Comparison of ENCODE assay signal across 24 cellular contexts in the genomic region with DNA sequence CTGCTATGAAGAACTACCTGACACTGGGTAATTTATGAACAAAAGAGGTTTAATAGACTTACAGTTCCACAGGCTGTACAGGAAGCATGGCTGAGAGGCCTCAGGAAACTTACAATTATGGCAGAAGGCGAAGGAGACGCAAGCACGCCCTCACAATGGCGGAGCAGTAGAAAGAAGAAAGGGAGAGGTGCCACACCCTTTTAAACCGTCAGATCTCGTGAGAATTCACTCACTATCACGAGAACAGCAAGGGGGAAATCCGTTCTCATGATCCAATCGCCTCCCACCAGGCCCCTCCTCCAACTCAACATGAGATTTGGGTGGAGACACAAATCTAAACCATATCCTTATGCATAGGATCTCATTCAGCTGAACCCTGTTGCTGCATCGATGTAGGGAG.
A peak's percentile ranks its signal among the peaks of the same experiment; 100 is the strongest.
DNase-seq lines count a peak whose midpoint lies in the region; ATAC-seq and TF ChIP-seq lines count a peak whose summit lies in the region.
"Had no signal": no experiment of that assay in that cellular context is flagged by ENCODE, and none has a peak within 500 bp of the region (broad histone marks: within the 10 kb centered on the region; RNA-seq: fewer than 3 reads in every experiment).

No MANE protein-coding gene starts in this region.

- H3K79me2 ChIP-seq in hepatocyte: no peaks in the 10 kb centered on the region

- peaks cover 44% of the 10 kb centered on the region for H3K27me3 Mint-ChIP-seq in T-helper 17 cell

- intact Hi-C loops in left ventricle myocardium inferior (cut with micrococcal nuclease) (loop anchor here (5.0 kb wide), 1 partner anchor 292 kb away; no protein-coding TSS in a partner anchor), heart right ventricle (cut with DNase I) (loop anchor here in 8 of 10 donors (2.0 to 10.0 kb wide), 11 partner anchors 75 to 293 kb away; a partner anchor contains a TSS)

- no peaks in the 10 kb centered on the region for H3K27me3 ChIP-seq in left ventricle myocardium inferior (ENCODE audit: low read depth)
- H3K27me3 ChIP-seq in heart right ventricle: no peaks in the 10 kb centered on the region
- H3K27me3 ChIP-seq in hepatocyte: no peaks in the 10 kb centered on the region
- H3K27me3 ChIP-seq: BLaER1, MG63, SJCRH30 had no signal

- H3K9me3 ChIP-seq in left ventricle myocardium inferior (replicated peaks) (no peaks in the 10 kb centered on the region), heart right ventricle (no peaks in the 10 kb centered on the region), T-helper 17 cell (ENCODE audit: control insufficient read depth, low read length, poor library complexity, severe bottlenecking) (no peaks in the 10 kb centered on the region), hepatocyte (ENCODE audit: low read depth) (no peaks in the 10 kb centered on the region)
- H3K9me3 ChIP-seq: BLaER1, Caco-2, MG63, SJCRH30 had no signal

- no peaks in the 10 kb centered on the region for H4K20me1 ChIP-seq in hepatocyte (ENCODE audit: insufficient read depth, poor library complexity, severe bottlenecking)
- H4K20me1 ChIP-seq: BLaER1 had no signal

- H3K4me3 Mint-ChIP-seq in T-helper 17 cell: no peak overlapping the region
- H3K4me3 Mint-ChIP-seq: CD8-positive, alpha-beta T cell had no signal

- H3K4me3 ChIP-seq in left ventricle myocardium inferior (no peak overlapping the region), heart right ventricle (no peak overlapping the region), hepatocyte (no peak overlapping the region)
- H3K4me3 ChIP-seq: BLaER1, GM23248, MG63, SJCRH30 had no signal

- H3K4me1 Mint-ChIP-seq in T-helper 17 cell: peaks cover 10% of the 10 kb centered on the region

- H3K9me2 ChIP-seq in hepatocyte (replicated peaks; ENCODE audit: insufficient read depth): no peaks in the 10 kb centered on the region

- ATAC-seq in heart right ventricle: no peak
- no peak for ATAC-seq in T-helper 17 cell
- ATAC-seq in HG03442 (IDR thresholded peaks at IDR 0.05; ENCODE audit: unreplicated experiment): no peak
- ATAC-seq: CD8-positive, alpha-beta T cell; Right ventricle myocardium inferior had no signal

- H3K36me3 ChIP-seq in left ventricle myocardium inferior (no peaks in the 10 kb centered on the region), heart right ventricle (no peaks in the 10 kb centered on the region), hepatocyte (replicated peaks; ENCODE audit: insufficient read depth, low read depth) (no peaks in the 10 kb centered on the region)
- H3K36me3 ChIP-seq: BLaER1, MG63, SJCRH30 had no signal

- TF ChIP-seq CTCF in left ventricle myocardium inferior (IDR thresholded peaks at IDR 0.05; ENCODE audit: borderline replicate concordance): no peak
- TF ChIP-seq CTCF in heart right ventricle (IDR thresholded peaks at IDR 0.05): no peak
- TF ChIP-seq CTCF in hepatocyte (IDR thresholded peaks at IDR 0.05; ENCODE audit: poor library complexity): no peak

- DNase-seq in left ventricle myocardium inferior: no peak
- no peak for DNase-seq in heart right ventricle
- DNase-seq in T-helper 17 cell: no peak
- no peak for DNase-seq in hepatocyte (ENCODE audit: low spot score)
- no peak for DNase-seq in activated CD4-positive, alpha-beta T cell treated with anti-CD3 and anti-CD28 coated beads for 4 hours
- DNase-seq in NOMO-1 treated with DMSO at 0.1 percent for 48 hours (lab: John Stamatoyannopoulos, UW; ENCODE audit: unreplicated experiment): no peak
- DNase-seq in AG08396 (ENCODE audit: low spot score): no peak
- DNase-seq: Caco-2; CD8-positive, alpha-beta T cell; GM23248; H7; KG1; MG63; NCI-H1048; NCI-H1417; NCI-H1694; NCI-H2029 treated with DMSO at 0.1 percent for 48 hours; NCI-H2227 treated with DMSO at 0.1 percent for 48 hours; NCI-H69; SJCRH30 had no signal

- peaks cover 2% of the 10 kb centered on the region for H3K36me3 Mint-ChIP-seq in T-helper 17 cell (ENCODE audit: low read depth)
- H3K36me3 Mint-ChIP-seq: CD8-positive, alpha-beta T cell had no signal

- H3K27ac Mint-ChIP-seq in T-helper 17 cell: peak overlapping the region; percentile 14
- H3K27ac Mint-ChIP-seq: CD8-positive, alpha-beta T cell had no signal

- 84 to 85% methylated on average over 10 of the region's 10 CpGs for WGBS in heart right ventricle, 2 donors
- WGBS in hepatocyte (ENCODE audit: low lambda C conversion rate, missing lambda C conversion rate): 88% methylated on average over 10 of the region's 10 CpGs

- H3K4me2 ChIP-seq in hepatocyte: no peak overlapping the region
- H3K4me2 ChIP-seq: BLaER1 had no signal

- H3K27ac ChIP-seq in left ventricle myocardium inferior (replicated peaks): peak overlapping the region; percentile 64
- H3K27ac ChIP-seq in heart right ventricle: peak overlapping the region in 3 of 10 donors; percentile 2 to 67 (median 17)
- peak overlapping the region; percentile 57 for H3K27ac ChIP-seq in hepatocyte
- H3K27ac ChIP-seq: 22Rv1, BLaER1, GM23248, SJCRH30 had no signal

- H3K4me1 ChIP-seq in left ventricle myocardium inferior: peaks cover 13% of the 10 kb centered on the region
- peaks cover 1 to 21% (median 9%) of the 10 kb centered on the region in 9 donors for H3K4me1 ChIP-seq in heart right ventricle
- peaks cover 15% of the 10 kb centered on the region for H3K4me1 ChIP-seq in hepatocyte (ENCODE audit: insufficient read depth)

- no peak overlapping the region for H2AFZ ChIP-seq in hepatocyte
- H2AFZ ChIP-seq: GM23248 had no signal
